In genomic region chr2:113187771-113188170, GRCh38 we compare ENCODE assay signal across 1 cellular context.
TF ChIP-seq lines count a peak whose summit lies in the region.

No MANE protein-coding gene starts in this region.

TF ChIP-seq in GM23338, 12 proteins besides CTCF, POLR2A, EP300 and RAD21 (continued from another document):
- TF ChIP-seq ZNF462 (CRISPR knock-in tag; IDR thresholded peaks at IDR 0.05) (no peak), CREB1 (CRISPR knock-in tag; IDR thresholded peaks at IDR 0.05; ENCODE audit: low read depth) (no peak), STAT1 (IDR thresholded peaks at IDR 0.05; ENCODE audit: unreplicated experiment) (no peak), REST (IDR thresholded peaks at IDR 0.05; ENCODE audit: unreplicated experiment) (no peak), ZNF331 (CRISPR knock-in tag; IDR thresholded peaks at IDR 0.05; ENCODE audit: low read depth) (no peak), ZNF114 (CRISPR knock-in tag; IDR thresholded peaks at IDR 0.05) (no peak), EZH2phosphoT487 (IDR thresholded peaks at IDR 0.05; ENCODE audit: unreplicated experiment) (no peak), NANOG (IDR thresholded peaks at IDR 0.05; ENCODE audit: borderline replicate concordance) (no peak), ETS1 (IDR thresholded peaks at IDR 0.05) (no peak), EZH2 (IDR thresholded peaks at IDR 0.05; ENCODE audit: low read depth, unreplicated experiment) (no peak)
